ENCODE assay signal across 1 cellular context in genomic region chr12:87491598-87491997, GRCh38.
TF ChIP-seq lines count a peak whose summit lies in the region.

No MANE protein-coding gene starts in this region.

TF ChIP-seq in HepG2, 621 proteins besides CTCF, POLR2A, EP300 and RAD21 (continued from another document):
- TF ChIP-seq, protein P1, sequence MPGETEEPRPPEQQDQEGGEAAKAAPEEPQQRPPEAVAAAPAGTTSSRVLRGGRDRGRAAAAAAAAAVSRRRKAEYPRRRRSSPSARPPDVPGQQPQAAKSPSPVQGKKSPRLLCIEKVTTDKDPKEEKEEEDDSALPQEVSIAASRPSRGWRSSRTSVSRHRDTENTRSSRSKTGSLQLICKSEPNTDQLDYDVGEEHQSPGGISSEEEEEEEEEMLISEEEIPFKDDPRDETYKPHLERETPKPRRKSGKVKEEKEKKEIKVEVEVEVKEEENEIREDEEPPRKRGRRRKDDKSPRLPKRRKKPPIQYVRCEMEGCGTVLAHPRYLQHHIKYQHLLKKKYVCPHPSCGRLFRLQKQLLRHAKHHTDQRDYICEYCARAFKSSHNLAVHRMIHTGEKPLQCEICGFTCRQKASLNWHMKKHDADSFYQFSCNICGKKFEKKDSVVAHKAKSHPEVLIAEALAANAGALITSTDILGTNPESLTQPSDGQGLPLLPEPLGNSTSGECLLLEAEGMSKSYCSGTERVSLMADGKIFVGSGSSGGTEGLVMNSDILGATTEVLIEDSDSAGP (CRISPR knock-in tag; IDR thresholded peaks at IDR 0.05; ENCODE audit: borderline replicate concordance), result no peak
- TF ChIP-seq RFXAP (CRISPR knock-in tag; IDR thresholded peaks at IDR 0.05; ENCODE audit: borderline replicate concordance) (no peak), RFXANK (CRISPR knock-in tag; IDR thresholded peaks at IDR 0.05) (no peak), CHD2 (IDR thresholded peaks at IDR 0.05; ENCODE audit: low read depth, low read length) (no peak), TAF15 (IDR thresholded peaks at IDR 0.05; ENCODE audit: low read depth, low read length, poor library complexity, severe bottlenecking) (no peak), MEIS1 (CRISPR knock-in tag; IDR thresholded peaks at IDR 0.05; ENCODE audit: borderline replicate concordance) (no peak), ZBTB46 (CRISPR knock-in tag; IDR thresholded peaks at IDR 0.05; ENCODE audit: borderline replicate concordance) (no peak)
- TF ChIP-seq, protein P2, sequence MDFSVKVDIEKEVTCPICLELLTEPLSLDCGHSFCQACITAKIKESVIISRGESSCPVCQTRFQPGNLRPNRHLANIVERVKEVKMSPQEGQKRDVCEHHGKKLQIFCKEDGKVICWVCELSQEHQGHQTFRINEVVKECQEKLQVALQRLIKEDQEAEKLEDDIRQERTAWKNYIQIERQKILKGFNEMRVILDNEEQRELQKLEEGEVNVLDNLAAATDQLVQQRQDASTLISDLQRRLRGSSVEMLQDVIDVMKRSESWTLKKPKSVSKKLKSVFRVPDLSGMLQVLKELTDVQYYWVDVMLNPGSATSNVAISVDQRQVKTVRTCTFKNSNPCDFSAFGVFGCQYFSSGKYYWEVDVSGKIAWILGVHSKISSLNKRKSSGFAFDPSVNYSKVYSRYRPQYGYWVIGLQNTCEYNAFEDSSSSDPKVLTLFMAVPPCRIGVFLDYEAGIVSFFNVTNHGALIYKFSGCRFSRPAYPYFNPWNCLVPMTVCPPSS (IDR thresholded peaks at IDR 0.05), result no peak
- TF ChIP-seq, protein P3, sequence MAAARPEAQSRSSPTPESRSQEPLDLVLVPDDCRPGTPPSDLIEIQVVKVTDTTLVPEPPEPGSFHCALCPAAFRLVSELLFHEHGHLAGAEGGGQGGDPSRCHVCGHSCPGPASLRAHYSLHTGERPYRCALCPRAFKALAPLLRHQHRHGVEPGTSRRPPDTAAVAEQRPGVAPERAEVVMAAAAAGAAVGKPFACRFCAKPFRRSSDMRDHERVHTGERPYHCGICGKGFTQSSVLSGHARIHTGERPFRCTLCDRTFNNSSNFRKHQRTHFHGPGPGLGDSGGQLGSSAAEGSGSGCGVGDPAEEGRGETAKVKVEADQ (CRISPR knock-in tag; IDR thresholded peaks at IDR 0.05; ENCODE audit: borderline replicate concordance), result no peak
- TF ChIP-seq, protein P4, sequence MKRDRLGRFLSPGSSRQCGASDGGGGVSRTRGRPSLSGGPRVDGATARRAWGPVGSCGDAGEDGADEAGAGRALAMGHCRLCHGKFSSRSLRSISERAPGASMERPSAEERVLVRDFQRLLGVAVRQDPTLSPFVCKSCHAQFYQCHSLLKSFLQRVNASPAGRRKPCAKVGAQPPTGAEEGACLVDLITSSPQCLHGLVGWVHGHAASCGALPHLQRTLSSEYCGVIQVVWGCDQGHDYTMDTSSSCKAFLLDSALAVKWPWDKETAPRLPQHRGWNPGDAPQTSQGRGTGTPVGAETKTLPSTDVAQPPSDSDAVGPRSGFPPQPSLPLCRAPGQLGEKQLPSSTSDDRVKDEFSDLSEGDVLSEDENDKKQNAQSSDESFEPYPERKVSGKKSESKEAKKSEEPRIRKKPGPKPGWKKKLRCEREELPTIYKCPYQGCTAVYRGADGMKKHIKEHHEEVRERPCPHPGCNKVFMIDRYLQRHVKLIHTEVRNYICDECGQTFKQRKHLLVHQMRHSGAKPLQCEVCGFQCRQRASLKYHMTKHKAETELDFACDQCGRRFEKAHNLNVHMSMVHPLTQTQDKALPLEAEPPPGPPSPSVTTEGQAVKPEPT (CRISPR knock-in tag; IDR thresholded peaks at IDR 0.05; ENCODE audit: low read depth), result no peak
